Comparison of ENCODE assay signal across 31 cellular contexts in the genomic region with DNA sequence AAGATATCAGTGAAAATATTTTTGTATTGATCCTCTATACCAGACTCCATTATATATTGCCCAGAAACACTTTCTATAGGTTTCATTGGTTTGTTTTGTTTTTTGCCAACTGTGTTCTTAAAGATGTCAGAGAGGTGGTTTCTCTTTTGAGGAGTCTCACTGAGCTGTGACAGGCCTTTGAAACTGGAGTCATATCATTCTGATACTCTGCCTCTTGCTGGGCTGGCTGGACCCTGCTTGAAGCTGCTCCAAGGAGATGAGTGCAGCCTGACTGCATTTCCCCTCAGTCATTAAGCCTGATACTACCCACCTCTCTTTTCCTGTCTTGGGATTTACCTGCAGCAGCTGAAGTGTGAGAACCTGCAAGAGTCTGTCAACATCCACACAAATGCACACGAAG. TPM values are rescaled to one million over a fixed set of nuclear protein-coding genes. Genes with fewer than 3 reads are reported as not detected.
DNase-seq lines count a peak whose midpoint lies in the region; ATAC-seq and TF ChIP-seq lines count a peak whose summit lies in the region.
"Had no signal": no experiment of that assay in that cellular context is flagged by ENCODE, and none has a peak within 500 bp of the region (broad histone marks: within the 10 kb centered on the region; RNA-seq: fewer than 3 reads in every experiment).

No MANE protein-coding gene starts in this region.

- H3K4me1 Mint-ChIP-seq in WTC11 = peaks cover 34% of the 10 kb centered on the region

- H3K27ac Mint-ChIP-seq in WTC11 = peak overlapping the region; percentile 79
- H3K27ac Mint-ChIP-seq: H9; HFFc6; T-helper 1 cell treated with Interleukin-12 subunit alpha and Interleukin-12 subunit beta and Interleukin-4 antibody, amounts not matched to agents 30 μg/mL and 1 μg/mL, for 36 hours had no signal

- ATAC-seq in GM18498 (IDR thresholded peaks at IDR 0.05; ENCODE audit: unreplicated experiment) = peak; percentile 69
- peak; percentile 71 for ATAC-seq in GM21390 (IDR thresholded peaks at IDR 0.05; ENCODE audit: unreplicated experiment)
- peak; percentile 61 for ATAC-seq in HG02759 (IDR thresholded peaks at IDR 0.05; ENCODE audit: unreplicated experiment)
- ATAC-seq in WTC11 = no peak; the same call in 1 of the 2 replicates
- no peak for ATAC-seq in HG03045 (IDR thresholded peaks at IDR 0.05; ENCODE audit: unreplicated experiment)
- ATAC-seq in GM18505 (IDR thresholded peaks at IDR 0.05; ENCODE audit: unreplicated experiment) = no peak
- ATAC-seq: HepG2 had no signal

- H3K27me3 Mint-ChIP-seq in WTC11 (ENCODE audit: low read depth) = no peaks in the 10 kb centered on the region

- CTCF ChIA-PET in WTC11 (lab: Charles Lee) = no interaction called here

- peaks cover 44% of the 10 kb centered on the region for H3K36me3 Mint-ChIP-seq in WTC11

- H3K4me3 Mint-ChIP-seq in WTC11 = no peak overlapping the region
- H3K4me3 Mint-ChIP-seq: H9; HFFc6; T-helper 1 cell treated with Interleukin-12 subunit alpha and Interleukin-12 subunit beta and Interleukin-4 antibody, amounts not matched to agents 30 μg/mL and 1 μg/mL, for 36 hours had no signal

- no peak for TF ChIP-seq POLR2A in GM18505 (IDR thresholded peaks at IDR 0.05; ENCODE audit: borderline replicate concordance, extremely low read depth, insufficient read depth, insufficient read length)

- no peak for DNase-seq in WTC11 (ENCODE audit: low spot score)
- DNase-seq in GM03348 (ENCODE audit: low spot score) = no peak
- no peak for DNase-seq in NCI-H2081 treated with DMSO at 0.1 percent for 48 hours (lab: John Stamatoyannopoulos, UW)
- DNase-seq: 8988T, ACHN, Calu3, DMS79 treated with DMSO at 0.1 percent for 48 hours, GF-D8, GM23248, H9, HFFc6, Karpas-422, NCI-H1105, NCI-H1436 treated with DMSO at 0.1 percent for 48 hours, NCI-H187 treated with DMSO at 0.1 percent for 48 hours, NCI-H2107, NCI-H446, NCI-H524 treated with DMSO at 0.1 percent for 48 hours, NCI-H774, SK-N-SH, SW 1271, T-helper 9 cell had no signal

- no peak for TF ChIP-seq CTCF in WTC11 (IDR thresholded peaks at IDR 0.05)

- POLR2A ChIA-PET in WTC11 (lab: Charles Lee) = no interaction called here

- peaks cover 37% of the 10 kb centered on the region for H3K9me3 Mint-ChIP-seq in WTC11

TF ChIP-seq in WTC11, 78 proteins besides CTCF, POLR2A, EP300 and RAD21:
- TF ChIP-seq ESRRA (CRISPR knock-in tag; IDR thresholded peaks at IDR 0.05; ENCODE audit: borderline replicate concordance) = no peak
- no peak for TF ChIP-seq HMGA2 (CRISPR knock-in tag; IDR thresholded peaks at IDR 0.05)
- TF ChIP-seq ZNF423 (CRISPR knock-in tag; IDR thresholded peaks at IDR 0.05) = no peak
- TF ChIP-seq TEAD4 (CRISPR knock-in tag; IDR thresholded peaks at IDR 0.05) = no peak
- TF ChIP-seq, protein P1, sequence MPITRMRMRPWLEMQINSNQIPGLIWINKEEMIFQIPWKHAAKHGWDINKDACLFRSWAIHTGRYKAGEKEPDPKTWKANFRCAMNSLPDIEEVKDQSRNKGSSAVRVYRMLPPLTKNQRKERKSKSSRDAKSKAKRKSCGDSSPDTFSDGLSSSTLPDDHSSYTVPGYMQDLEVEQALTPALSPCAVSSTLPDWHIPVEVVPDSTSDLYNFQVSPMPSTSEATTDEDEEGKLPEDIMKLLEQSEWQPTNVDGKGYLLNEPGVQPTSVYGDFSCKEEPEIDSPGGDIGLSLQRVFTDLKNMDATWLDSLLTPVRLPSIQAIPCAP (CRISPR knock-in tag; IDR thresholded peaks at IDR 0.05) = no peak
- TF ChIP-seq, protein P2, sequence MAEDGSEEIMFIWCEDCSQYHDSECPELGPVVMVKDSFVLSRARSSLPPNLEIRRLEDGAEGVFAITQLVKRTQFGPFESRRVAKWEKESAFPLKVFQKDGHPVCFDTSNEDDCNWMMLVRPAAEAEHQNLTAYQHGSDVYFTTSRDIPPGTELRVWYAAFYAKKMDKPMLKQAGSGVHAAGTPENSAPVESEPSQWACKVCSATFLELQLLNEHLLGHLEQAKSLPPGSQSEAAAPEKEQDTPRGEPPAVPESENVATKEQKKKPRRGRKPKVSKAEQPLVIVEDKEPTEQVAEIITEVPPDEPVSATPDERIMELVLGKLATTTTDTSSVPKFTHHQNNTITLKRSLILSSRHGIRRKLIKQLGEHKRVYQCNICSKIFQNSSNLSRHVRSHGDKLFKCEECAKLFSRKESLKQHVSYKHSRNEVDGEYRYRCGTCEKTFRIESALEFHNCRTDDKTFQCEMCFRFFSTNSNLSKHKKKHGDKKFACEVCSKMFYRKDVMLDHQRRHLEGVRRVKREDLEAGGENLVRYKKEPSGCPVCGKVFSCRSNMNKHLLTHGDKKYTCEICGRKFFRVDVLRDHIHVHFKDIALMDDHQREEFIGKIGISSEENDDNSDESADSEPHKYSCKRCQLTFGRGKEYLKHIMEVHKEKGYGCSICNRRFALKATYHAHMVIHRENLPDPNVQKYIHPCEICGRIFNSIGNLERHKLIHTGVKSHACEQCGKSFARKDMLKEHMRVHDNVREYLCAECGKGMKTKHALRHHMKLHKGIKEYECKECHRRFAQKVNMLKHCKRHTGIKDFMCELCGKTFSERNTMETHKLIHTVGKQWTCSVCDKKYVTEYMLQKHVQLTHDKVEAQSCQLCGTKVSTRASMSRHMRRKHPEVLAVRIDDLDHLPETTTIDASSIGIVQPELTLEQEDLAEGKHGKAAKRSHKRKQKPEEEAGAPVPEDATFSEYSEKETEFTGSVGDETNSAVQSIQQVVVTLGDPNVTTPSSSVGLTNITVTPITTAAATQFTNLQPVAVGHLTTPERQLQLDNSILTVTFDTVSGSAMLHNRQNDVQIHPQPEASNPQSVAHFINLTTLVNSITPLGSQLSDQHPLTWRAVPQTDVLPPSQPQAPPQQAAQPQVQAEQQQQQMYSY (CRISPR knock-in tag; IDR thresholded peaks at IDR 0.05) = no peak
- TF ChIP-seq, protein P3, sequence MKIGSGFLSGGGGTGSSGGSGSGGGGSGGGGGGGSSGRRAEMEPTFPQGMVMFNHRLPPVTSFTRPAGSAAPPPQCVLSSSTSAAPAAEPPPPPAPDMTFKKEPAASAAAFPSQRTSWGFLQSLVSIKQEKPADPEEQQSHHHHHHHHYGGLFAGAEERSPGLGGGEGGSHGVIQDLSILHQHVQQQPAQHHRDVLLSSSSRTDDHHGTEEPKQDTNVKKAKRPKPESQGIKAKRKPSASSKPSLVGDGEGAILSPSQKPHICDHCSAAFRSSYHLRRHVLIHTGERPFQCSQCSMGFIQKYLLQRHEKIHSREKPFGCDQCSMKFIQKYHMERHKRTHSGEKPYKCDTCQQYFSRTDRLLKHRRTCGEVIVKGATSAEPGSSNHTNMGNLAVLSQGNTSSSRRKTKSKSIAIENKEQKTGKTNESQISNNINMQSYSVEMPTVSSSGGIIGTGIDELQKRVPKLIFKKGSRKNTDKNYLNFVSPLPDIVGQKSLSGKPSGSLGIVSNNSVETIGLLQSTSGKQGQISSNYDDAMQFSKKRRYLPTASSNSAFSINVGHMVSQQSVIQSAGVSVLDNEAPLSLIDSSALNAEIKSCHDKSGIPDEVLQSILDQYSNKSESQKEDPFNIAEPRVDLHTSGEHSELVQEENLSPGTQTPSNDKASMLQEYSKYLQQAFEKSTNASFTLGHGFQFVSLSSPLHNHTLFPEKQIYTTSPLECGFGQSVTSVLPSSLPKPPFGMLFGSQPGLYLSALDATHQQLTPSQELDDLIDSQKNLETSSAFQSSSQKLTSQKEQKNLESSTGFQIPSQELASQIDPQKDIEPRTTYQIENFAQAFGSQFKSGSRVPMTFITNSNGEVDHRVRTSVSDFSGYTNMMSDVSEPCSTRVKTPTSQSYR (CRISPR knock-in tag; IDR thresholded peaks at IDR 0.05) = no peak
- TF ChIP-seq CREB1 (CRISPR knock-in tag; IDR thresholded peaks at IDR 0.05) = no peak
- no peak for TF ChIP-seq ELF4 (CRISPR knock-in tag; IDR thresholded peaks at IDR 0.05; ENCODE audit: low read depth)
- TF ChIP-seq, protein P4, sequence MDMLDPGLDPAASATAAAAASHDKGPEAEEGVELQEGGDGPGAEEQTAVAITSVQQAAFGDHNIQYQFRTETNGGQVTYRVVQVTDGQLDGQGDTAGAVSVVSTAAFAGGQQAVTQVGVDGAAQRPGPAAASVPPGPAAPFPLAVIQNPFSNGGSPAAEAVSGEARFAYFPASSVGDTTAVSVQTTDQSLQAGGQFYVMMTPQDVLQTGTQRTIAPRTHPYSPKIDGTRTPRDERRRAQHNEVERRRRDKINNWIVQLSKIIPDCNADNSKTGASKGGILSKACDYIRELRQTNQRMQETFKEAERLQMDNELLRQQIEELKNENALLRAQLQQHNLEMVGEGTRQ (CRISPR knock-in tag; IDR thresholded peaks at IDR 0.05) = no peak
- TF ChIP-seq ZNF219 (CRISPR knock-in tag; IDR thresholded peaks at IDR 0.05; ENCODE audit: borderline replicate concordance) = no peak
- no peak for TF ChIP-seq CREM (CRISPR knock-in tag; IDR thresholded peaks at IDR 0.05)
- no peak for TF ChIP-seq OVOL2 (CRISPR knock-in tag; IDR thresholded peaks at IDR 0.05; ENCODE audit: borderline replicate concordance)
- no peak for TF ChIP-seq NR3C1 (CRISPR knock-in tag; conservative IDR thresholded peaks at IDR 0.05; ENCODE audit: low read depth)
TF ChIP-seq in WTC11: peak in this region for 0.

RNA-seq across cellular contexts. Expression of a gene that starts 16.4 kb away (rescaled TPM):
- 1.2 to 1.7 TPM (median 1.4 TPM) in 3 replicates for total RNA-seq in WTC11 (2021)
- total RNA-seq: M059J had no signal

RNA-seq across cellular contexts. Expression of a gene that starts 20.2 kb away (rescaled TPM):
- 11.8 to 12.3 TPM (median 12.2 TPM) in 3 replicates for total RNA-seq in WTC11 (2021)

RNA-seq across cellular contexts. Expression of a gene that starts 35.9 kb away (rescaled TPM):
- total RNA-seq in WTC11 (2021) = not detected in 3 replicates
- total RNA-seq: Calu3, GM23248, H9, HepG2, HFFc6, HT1080, M059J had no signal

RNA-seq across cellular contexts. Expression of a gene that starts 58.7 kb away (rescaled TPM):
- 0.28 to 0.55 TPM (median 0.53 TPM) in 3 replicates for total RNA-seq in WTC11 (2021)
- total RNA-seq: GM23248, HFFc6, HT1080, M059J had no signal

Comparison
In these comparisons a context has a peak if more than half of its experiments do, and no peak if none do; other contexts are left out.
1. ATAC-seq: peak in GM18498 (single experiment), GM21390 (single experiment) and HG02759 (single experiment); none in WTC11 (single experiment), HG03045 (single experiment) and GM18505 (single experiment).